8 cellular contexts compared by ENCODE assay signal in genomic region chr21:46459356-46460112, GRCh38. TPM values are rescaled to one million over a fixed set of nuclear protein-coding genes. Genes with fewer than 3 reads are reported as not detected.
A peak's percentile ranks its signal among the peaks of the same experiment; 100 is the strongest.
DNase-seq lines count a peak whose midpoint lies in the region; ATAC-seq and TF ChIP-seq lines count a peak whose summit lies in the region.

No MANE protein-coding gene starts in this region.

- CTCF ChIA-PET in SK-N-SH (lab: Yijun Ruan, JAX): interaction anchor here (0.9 to 1.8 kb wide), 3 partner anchors 10 to 180 kb away, joined by 4 to 7 read pairs (median 5); no protein-coding TSS in a partner anchor

- H3K27ac ChIP-seq in SK-N-SH (ENCODE audit: low read depth in 2 of 2, low read length in 1 of 2) (peak overlapping the region in 1 of 2 experiments; percentile 86; a peak in 1 of 4 replicates), liver (ENCODE audit: low read depth in 1 of 2, low read length in 2 of 2) (peak overlapping the region; percentile 65 to 75)

- peaks cover 10% of the 10 kb centered on the region for H4K20me1 ChIP-seq in SK-N-SH (ENCODE audit: insufficient read depth)

- no peak for ATAC-seq in stimulated activated naive CD8-positive, alpha-beta T cell treated with anti-CD3 and anti-CD28 coated beads, Interleukin-15, Interleukin-2, amounts not matched to agents 100 U/mL and 50 U/mL, for 24 hours

- peak overlapping the region; percentile 69 to 88 for H3K4me3 ChIP-seq in SK-N-SH (ENCODE audit: low read depth in 2 of 2, low read length in 1 of 2)
- peak overlapping the region; percentile 87 for H3K4me3 ChIP-seq in choroid plexus epithelial cell (ENCODE audit: low read depth, low read length)
- H3K4me3 ChIP-seq in liver (ENCODE audit: low read depth in 1 of 3, low read length in 3 of 3): peak overlapping the region; percentile 26 to 95 (median 81)

- no peak for TF ChIP-seq EP300 in SK-N-SH (IDR thresholded peaks at IDR 0.05; ENCODE audit: borderline replicate concordance in 1 of 2, low read depth in 1 of 2, low read length in 1 of 2)

- TF ChIP-seq CTCF in SK-N-SH (IDR thresholded peaks at IDR 0.05): no peak
- no peak for TF ChIP-seq CTCF in choroid plexus epithelial cell (conservative IDR thresholded peaks at IDR 0.05; ENCODE audit: low read depth, low read length)
- TF ChIP-seq CTCF in liver (IDR thresholded peaks at IDR 0.05; ENCODE audit: low read depth, low read length, missing input control): no peak

- no peaks in the 10 kb centered on the region for H3K9me2 ChIP-seq in SK-N-SH

- TF ChIP-seq RAD21 in SK-N-SH (IDR thresholded peaks at IDR 0.05; ENCODE audit: low read length) (no peak), liver (IDR thresholded peaks at IDR 0.05) (no peak)

- no peaks in the 10 kb centered on the region for H3K9me3 ChIP-seq in SK-N-SH
- no peaks in the 10 kb centered on the region for H3K9me3 ChIP-seq in liver (ENCODE audit: control insufficient read depth in 4 of 4, low read length in 3 of 4)

- peaks cover 73% of the 10 kb centered on the region for H3K79me2 ChIP-seq in SK-N-SH (ENCODE audit: insufficient read depth)

- 0 out of 2 replicates have a peak overlapping the region, but pooled peaks have one; percentile 44 for H2AFZ ChIP-seq in SK-N-SH (ENCODE audit: low read depth)

- peak overlapping the region; percentile 99 for H3K4me2 ChIP-seq in SK-N-SH

- POLR2A ChIA-PET in SK-N-SH (lab: Yijun Ruan, JAX): interaction anchor here (1.4 kb wide), 1 partner anchor 176 kb away, joined by 5 read pairs; the partner anchor contains the start of gene PRMT2

- H3K9ac ChIP-seq in SK-N-SH (peak overlapping the region; percentile 80), liver (ENCODE audit: low read depth in 1 of 2, low read length in 2 of 2) (no peak overlapping the region)

- peaks cover 26% of the 10 kb centered on the region for H3F3A ChIP-seq in SK-N-SH (replicated peaks; ENCODE audit: insufficient read depth)

- H3K27me3 ChIP-seq in SK-N-SH (ENCODE audit: insufficient read depth) (no peaks in the 10 kb centered on the region), liver (ENCODE audit: control insufficient read depth in 4 of 4, insufficient read depth in 4 of 4, low read length in 3 of 4) (no peaks in the 10 kb centered on the region)

- peaks cover 5 to 9% of the 10 kb centered on the region in 2 experiments for H3K36me3 ChIP-seq in SK-N-SH (replicated peaks in 1 of 2; ENCODE audit: control insufficient read depth in 1 of 2, insufficient read depth in 2 of 2, low read length in 1 of 2)
- H3K36me3 ChIP-seq in liver (ENCODE audit: control insufficient read depth in 4 of 4, insufficient read depth in 3 of 4, low read depth in 1 of 4, low read length in 3 of 4): peaks cover 0 to 2% (median under 1%) of the 10 kb centered on the region in 4 donors

- H3K4me1 ChIP-seq in SK-N-SH (ENCODE audit: control insufficient read depth in 1 of 2, insufficient read depth in 2 of 2, low read depth in 1 of 2, low read length in 1 of 2): peaks cover 21 to 25% of the 10 kb centered on the region in 2 experiments
- H3K4me1 ChIP-seq in liver (ENCODE audit: control insufficient read depth in 4 of 4, insufficient read depth in 4 of 4, low read length in 3 of 4): peaks cover 2 to 21% (median 16%) of the 10 kb centered on the region in 4 donors

- DNase-seq in NCI-H1417 (lab: John Stamatoyannopoulos, UW): peak in 2 of 3 experiments; percentile 17 to 29
- DNase-seq in NCI-H1417 treated with DMSO at 0.1 percent for 48 hours (lab: John Stamatoyannopoulos, UW): no peak
- no peak for DNase-seq in SK-N-SH
- peak; percentile 54 for DNase-seq in choroid plexus epithelial cell (ENCODE audit: low read depth)
- DNase-seq in stimulated activated naive CD8-positive, alpha-beta T cell treated with anti-CD3 and anti-CD28 coated beads, Interleukin-15, Interleukin-2, amounts not matched to agents 100 U/mL and 50 U/mL, for 24 hours: peak; percentile 37
- no peak for DNase-seq in putamen (ENCODE audit: low spot score)
- no peak for DNase-seq in pons (ENCODE audit: low spot score)

- 9% methylated on average over 25 of the region's 41 CpGs for WGBS in SK-N-SH (ENCODE audit: low lambda C conversion rate)
- 12% methylated on average over 41 of the region's 41 CpGs for WGBS in liver

TF ChIP-seq in SK-N-SH, 30 proteins besides CTCF, POLR2A, EP300 and RAD21 (continues in another document):
- TF ChIP-seq TEAD4 (IDR thresholded peaks at IDR 0.05; ENCODE audit: borderline replicate concordance, insufficient read depth) (no peak), NRF1 (IDR thresholded peaks at IDR 0.05; ENCODE audit: low read depth, low read length) (no peak), YY1 (IDR thresholded peaks at IDR 0.05; ENCODE audit: low read depth) (no peak), TCF12 (IDR thresholded peaks at IDR 0.05) (no peak), FOSL2 (IDR thresholded peaks at IDR 0.05; ENCODE audit: borderline replicate concordance, low read depth) (no peak), PBX3 (IDR thresholded peaks at IDR 0.05) (no peak), ELF1 (IDR thresholded peaks at IDR 0.05) (no peak)
- TF ChIP-seq, protein P1, sequence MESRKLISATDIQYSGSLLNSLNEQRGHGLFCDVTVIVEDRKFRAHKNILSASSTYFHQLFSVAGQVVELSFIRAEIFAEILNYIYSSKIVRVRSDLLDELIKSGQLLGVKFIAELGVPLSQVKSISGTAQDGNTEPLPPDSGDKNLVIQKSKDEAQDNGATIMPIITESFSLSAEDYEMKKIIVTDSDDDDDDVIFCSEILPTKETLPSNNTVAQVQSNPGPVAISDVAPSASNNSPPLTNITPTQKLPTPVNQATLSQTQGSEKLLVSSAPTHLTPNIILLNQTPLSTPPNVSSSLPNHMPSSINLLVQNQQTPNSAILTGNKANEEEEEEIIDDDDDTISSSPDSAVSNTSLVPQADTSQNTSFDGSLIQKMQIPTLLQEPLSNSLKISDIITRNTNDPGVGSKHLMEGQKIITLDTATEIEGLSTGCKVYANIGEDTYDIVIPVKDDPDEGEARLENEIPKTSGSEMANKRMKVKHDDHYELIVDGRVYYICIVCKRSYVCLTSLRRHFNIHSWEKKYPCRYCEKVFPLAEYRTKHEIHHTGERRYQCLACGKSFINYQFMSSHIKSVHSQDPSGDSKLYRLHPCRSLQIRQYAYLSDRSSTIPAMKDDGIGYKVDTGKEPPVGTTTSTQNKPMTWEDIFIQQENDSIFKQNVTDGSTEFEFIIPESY (IDR thresholded peaks at IDR 0.05; ENCODE audit: borderline replicate concordance, low read depth): no peak
- TF ChIP-seq, protein P2, sequence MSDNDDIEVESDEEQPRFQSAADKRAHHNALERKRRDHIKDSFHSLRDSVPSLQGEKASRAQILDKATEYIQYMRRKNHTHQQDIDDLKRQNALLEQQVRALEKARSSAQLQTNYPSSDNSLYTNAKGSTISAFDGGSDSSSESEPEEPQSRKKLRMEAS (IDR thresholded peaks at IDR 0.05; ENCODE audit: low read depth): no peak

TF ChIP-seq in liver, 16 proteins besides CTCF, POLR2A, EP300 and RAD21:
- TF ChIP-seq EGR1 (IDR thresholded peaks at IDR 0.05; ENCODE audit: low read depth in 2 of 2): no peak
- TF ChIP-seq FOXA2 (IDR thresholded peaks at IDR 0.05): no peak
- TF ChIP-seq HNF4A (conservative IDR thresholded peaks at IDR 0.05): no peak
- TF ChIP-seq SP1 (IDR thresholded peaks at IDR 0.05): no peak
- TF ChIP-seq FOXA1 (IDR thresholded peaks at IDR 0.05): no peak
- TF ChIP-seq, protein P3, sequence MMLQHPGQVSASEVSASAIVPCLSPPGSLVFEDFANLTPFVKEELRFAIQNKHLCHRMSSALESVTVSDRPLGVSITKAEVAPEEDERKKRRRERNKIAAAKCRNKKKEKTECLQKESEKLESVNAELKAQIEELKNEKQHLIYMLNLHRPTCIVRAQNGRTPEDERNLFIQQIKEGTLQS (IDR thresholded peaks at IDR 0.05): no peak
- TF ChIP-seq NR2F2 (IDR thresholded peaks at IDR 0.05): no peak
- no peak for TF ChIP-seq HNF4G (IDR thresholded peaks at IDR 0.05)

RNA-seq across cellular contexts. Expression of gene DIP2A, which starts 0.8 kb away (rescaled TPM):
- polyA plus RNA-seq in SK-N-SH (2012; rRNA removed): 26.9 and 33.1 TPM in 2 replicates
- polyA plus RNA-seq in SK-N-SH (2012; cell fraction: cytosol; rRNA removed): 15.2 and 16.7 TPM in 2 replicates
- polyA plus RNA-seq in SK-N-SH (2012; cell fraction: nucleus; rRNA removed): 105 and 109 TPM in 2 replicates
- total RNA-seq in liver: 10 to 100 TPM in 1 of 2 donors, 1 to 10 TPM in 1; 9.6 to 21.7 TPM
- 1 to 10 TPM; 3.8 to 5.3 TPM for polyA plus RNA-seq in liver

Comparison
In these comparisons a context has a peak if more than half of its experiments do, and no peak if none do; other contexts are left out.
1. DNase-seq: peak in NCI-H1417 (2 of 3), choroid plexus epithelial cell (single experiment) and stimulated activated naive CD8-positive, alpha-beta T cell treated with anti-CD3 and anti-CD28 coated beads, Interleukin-15, Interleukin-2, amounts not matched to agents 100 U/mL and 50 U/mL, for 24 hours (single experiment); none in NCI-H1417 treated with DMSO at 0.1 percent for 48 hours (single experiment), SK-N-SH (single experiment), putamen (single experiment) and pons (single experiment).
2. Peak in every context shown above with its lines, with median percentiles within 50 percentile points of each other: H3K4me3 ChIP-seq.